In genomic region chr1:180773210-180773865, GRCh38 we compare ENCODE assay signal across 14 cellular contexts.
DNase-seq lines count a peak whose midpoint lies in the region; ATAC-seq and TF ChIP-seq lines count a peak whose summit lies in the region.
"Had no signal": no experiment of that assay in that cellular context is flagged by ENCODE, and none has a peak within 500 bp of the region (broad histone marks: within the 10 kb centered on the region; RNA-seq: fewer than 3 reads in every experiment).

No MANE protein-coding gene starts in this region.

- intact Hi-C loops in mucosa of descending colon (cut with DNase I, micrococcal nuclease): no loop called here

- no peak for TF ChIP-seq CTCF in mucosa of descending colon (IDR thresholded peaks at IDR 0.05)

- no peaks in the 10 kb centered on the region for H3K36me3 ChIP-seq in SJSA1
- H3K36me3 ChIP-seq in effector memory CD4-positive, alpha-beta T cell (ENCODE audit: control insufficient read depth, insufficient read depth, low read length): no peaks in the 10 kb centered on the region
- no peaks in the 10 kb centered on the region for H3K36me3 ChIP-seq in mucosa of descending colon (ENCODE audit: low read depth)

- H3K4me3 ChIP-seq in SJSA1: no peak overlapping the region
- H3K4me3 ChIP-seq in effector memory CD4-positive, alpha-beta T cell (ENCODE audit: insufficient read depth, low read depth, low read length, poor library complexity, severe bottlenecking): no peak overlapping the region
- H3K4me3 ChIP-seq in mucosa of descending colon: no peak overlapping the region

- ATAC-seq in mucosa of descending colon: no peak
- ATAC-seq: activated naive CD8-positive, alpha-beta T cell treated with anti-CD3 and anti-CD28 coated beads, Interleukin-2, amount 50 U/mL, for 24 hours had no signal

- no peaks in the 10 kb centered on the region for H3K27me3 ChIP-seq in SJSA1 (replicated peaks)
- H3K27me3 ChIP-seq in effector memory CD4-positive, alpha-beta T cell (replicated peaks; ENCODE audit: control insufficient read depth, insufficient read depth, low read length, poor library complexity, severe bottlenecking): no peaks in the 10 kb centered on the region

- H3K27ac ChIP-seq in SJSA1: peak overlapping the region; percentile 25; the same call in 1 of the 2 replicates
- no peak overlapping the region for H3K27ac ChIP-seq in effector memory CD4-positive, alpha-beta T cell (ENCODE audit: insufficient read depth, low read length, poor library complexity, severe bottlenecking)

- DNase-seq in GM04503 (ENCODE audit: low read depth) (peak; percentile 23), SJSA1 (ENCODE audit: low read depth in 1 of 2, low spot score in 2 of 2) (peak in 1 of 2 experiments; percentile 47), fibroblast of gingiva (ENCODE audit: low read depth) (peak; percentile 13), renal cortical epithelial cell (ENCODE audit: low read depth) (peak; percentile 79), KBM-7 (no peak), NCI-H2227 (lab: John Stamatoyannopoulos, UW; ENCODE audit: unreplicated experiment) (no peak), mucosa of descending colon (no peak)
- DNase-seq in effector memory CD4-positive, alpha-beta T cell: no peak
- DNase-seq: activated B cell treated with CpG ODN at 0.5 μM for 24 hours; activated naive CD8-positive, alpha-beta T cell treated with anti-CD3 and anti-CD28 coated beads, Interleukin-2, amount 50 U/mL, for 24 hours; activated T-cell treated with anti-CD3 and anti-CD28 coated beads for 4 hours; GF-D8; H7; head of caudate nucleus had no signal

- peaks cover 9% of the 10 kb centered on the region for H3K4me1 ChIP-seq in SJSA1 (replicated peaks)
- no peaks in the 10 kb centered on the region for H3K4me1 ChIP-seq in effector memory CD4-positive, alpha-beta T cell (ENCODE audit: control insufficient read depth, insufficient read depth, low read length, poor library complexity, severe bottlenecking)
- no peaks in the 10 kb centered on the region for H3K4me1 ChIP-seq in mucosa of descending colon (ENCODE audit: low read depth)

- in situ Hi-C loops in KBM-7 (cut with MboI; ENCODE audit: low pct_unique_long_range_greater_than_20kb, low sequenced_read_pairs): no loop called here

- H3K9me3 ChIP-seq in SJSA1 (replicated peaks): no peaks in the 10 kb centered on the region
- no peaks in the 10 kb centered on the region for H3K9me3 ChIP-seq in effector memory CD4-positive, alpha-beta T cell (ENCODE audit: control insufficient read depth, low read length)
- no peaks in the 10 kb centered on the region for H3K9me3 ChIP-seq in mucosa of descending colon

Comparison
In these comparisons a context has a peak if more than half of its experiments do, and no peak if none do; other contexts are left out.
1. DNase-seq: peak in GM04503 (single experiment), fibroblast of gingiva (single experiment) and renal cortical epithelial cell (single experiment); none in effector memory CD4-positive, alpha-beta T cell (0 of 3), KBM-7 (single experiment), NCI-H2227 (single experiment) and mucosa of descending colon (0 of 3).